31 cellular contexts compared by ENCODE assay signal in the genomic region with DNA sequence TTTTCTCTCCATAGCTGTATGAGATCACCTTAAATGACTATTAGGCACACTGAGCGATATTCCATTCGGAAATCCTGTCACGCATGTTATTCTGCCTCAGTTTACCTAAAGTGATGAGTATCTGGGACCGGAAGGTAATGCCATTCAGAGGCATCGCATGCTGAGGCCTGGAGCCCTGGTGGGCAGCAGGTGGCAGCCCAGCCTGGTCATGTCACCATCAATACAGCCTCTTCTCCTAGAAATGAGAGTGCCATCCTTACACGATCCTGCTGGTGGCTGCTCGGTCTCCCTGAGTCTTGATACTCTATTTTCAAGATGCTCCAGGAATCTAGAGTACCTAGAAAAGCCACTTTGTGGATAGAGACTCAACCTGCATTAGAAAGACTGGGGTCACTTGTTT.
DNase-seq lines count a peak whose midpoint lies in the region; ATAC-seq, FAIRE-seq and TF ChIP-seq lines count a peak whose summit lies in the region.
"Had no signal": no experiment of that assay in that cellular context is flagged by ENCODE, and none has a peak within 500 bp of the region (broad histone marks: within the 10 kb centered on the region; RNA-seq: fewer than 3 reads in every experiment).

No MANE protein-coding gene starts in this region.

- peaks cover 12% of the 10 kb centered on the region for H3K36me3 Mint-ChIP-seq in neural crest cell (ENCODE audit: low read depth)

- peaks cover 24% of the 10 kb centered on the region for H3K4me1 Mint-ChIP-seq in neural crest cell
- H3K4me1 Mint-ChIP-seq: activated naive CD4-positive, alpha-beta T cell treated with anti-CD3 and anti-CD28 coated beads, Interleukin-2, amount 10 ng/mL, durations not matched to agents 7 days and 5 days had no signal

- no peak for FAIRE-seq in GM12892 (lab: Jason Lieb, UNC)

- H3K27me3 Mint-ChIP-seq in neural crest cell (ENCODE audit: low read depth), result no peaks in the 10 kb centered on the region
- H3K27me3 Mint-ChIP-seq: activated CD4-positive, alpha-beta memory T cell treated with anti-CD3 and anti-CD28 coated beads for 36 hours; activated naive CD4-positive, alpha-beta T cell treated with anti-CD3 and anti-CD28 coated beads, Interleukin-2, amount 10 ng/mL, durations not matched to agents 7 days and 5 days; CD4-positive, alpha-beta T cell had no signal

- no peak overlapping the region for H3K4me3 Mint-ChIP-seq in neural crest cell
- H3K4me3 Mint-ChIP-seq: activated CD4-positive, alpha-beta memory T cell treated with anti-CD3 and anti-CD28 coated beads for 36 hours; activated naive CD4-positive, alpha-beta T cell treated with anti-CD3 and anti-CD28 coated beads, Interleukin-2, amount 10 ng/mL, durations not matched to agents 7 days and 5 days; activated T-helper 1 cell treated with anti-CD3 and anti-CD28 coated beads, Interleukin-12 subunit alpha, Interleukin-12 subunit beta, Interleukin-2, Interleukin-4 antibody, amounts not matched to agents 30 ng/mL and 10 ng/mL and 1 ng/mL, durations not matched to agents 14 hours and 24 hours and 36 hours; CD4-positive, alpha-beta T cell; GM23338; natural killer cell; stimulated activated effector memory CD8-positive, alpha-beta T cell treated with anti-CD3 and anti-CD28 coated beads, Interleukin-12 subunit alpha, Interleukin-12 subunit beta, amount 100 ng/mL, for 72 hours had no signal

- peaks cover 7% of the 10 kb centered on the region for H3K4me1 ChIP-seq in BE2C
- H3K4me1 ChIP-seq: heart right ventricle, upper lobe of left lung had no signal

- TF ChIP-seq CTCF in BE2C (IDR thresholded peaks at IDR 0.05; ENCODE audit: low read depth, low read length) (peak; percentile 35), neural crest cell (conservative IDR thresholded peaks at IDR 0.05) (no peak)

- no peak for TF ChIP-seq POLR2A in GM12892 (IDR thresholded peaks at IDR 0.05; ENCODE audit: low read depth, low read length)

- peak overlapping the region; percentile 79 for H3K27ac ChIP-seq in caudate nucleus (ENCODE audit: low read depth, low read length)
- H3K27ac ChIP-seq: cardiac muscle cell, heart right ventricle, ovary, PC-9, upper lobe of left lung had no signal

- no peaks in the 10 kb centered on the region for H3K9me3 ChIP-seq in BE2C
- H3K9me3 ChIP-seq: heart right ventricle, ovary, upper lobe of left lung had no signal

- H3K27ac Mint-ChIP-seq in neural crest cell (ENCODE audit: unreplicated experiment), result peak overlapping the region; percentile 54
- H3K27ac Mint-ChIP-seq: activated CD4-positive, alpha-beta memory T cell treated with anti-CD3 and anti-CD28 coated beads for 36 hours; activated naive CD4-positive, alpha-beta T cell treated with anti-CD3 and anti-CD28 coated beads, Interleukin-2, amount 10 ng/mL, durations not matched to agents 7 days and 5 days; activated T-helper 1 cell treated with anti-CD3 and anti-CD28 coated beads, Interleukin-12 subunit alpha, Interleukin-12 subunit beta, Interleukin-2, Interleukin-4 antibody, amounts not matched to agents 30 ng/mL and 10 ng/mL and 1 ng/mL, durations not matched to agents 14 hours and 24 hours and 36 hours; CD4-positive, alpha-beta T cell; GM23338; natural killer cell; stimulated activated effector memory CD8-positive, alpha-beta T cell treated with anti-CD3 and anti-CD28 coated beads, Interleukin-12 subunit alpha, Interleukin-12 subunit beta, amount 100 ng/mL, for 72 hours had no signal

- H3K36me3 ChIP-seq in BE2C, result no peaks in the 10 kb centered on the region
- H3K36me3 ChIP-seq: cardiac muscle cell, ovary had no signal

- ATAC-seq in left lobe of liver, result no peak
- ATAC-seq: activated CD4-positive, CD25-positive, alpha-beta regulatory T cell treated with anti-CD3 and anti-CD28 coated beads, Interleukin-2, amount 50 U/mL, for 24 hours; heart right ventricle; natural killer cell; Right ventricle myocardium inferior; stimulated activated effector memory CD8-positive, alpha-beta T cell treated with anti-CD3 and anti-CD28 coated beads, Interleukin-12 subunit alpha, Interleukin-12 subunit beta, amount 100 ng/mL, for 72 hours had no signal

- DNase-seq in BE2C, result no peak
- peak; percentile 57 for DNase-seq in G401 (ENCODE audit: low spot score)
- DNase-seq in caudate nucleus (lab: John Stamatoyannopoulos, UW), result peak in 8 of 61 donors; percentile 4 to 41 (median 14)
- DNase-seq in neural crest cell (ENCODE audit: low read depth, low spot score), result no peak
- DNase-seq in GM12892 (ENCODE audit: insufficient read length), result no peak
- DNase-seq in activated CD4-positive, alpha-beta T cell treated with anti-CD3 and anti-CD28 coated beads, Interleukin-2, amount 50 U/mL, for 4 hours, result no peak
- DNase-seq in left lobe of liver (ENCODE audit: low spot score), result no peak
- DNase-seq: activated CD4-positive, alpha-beta memory T cell treated with anti-CD3 and anti-CD28 coated beads for 36 hours; activated CD8-positive, alpha-beta memory T cell treated with anti-CD3 and anti-CD28 coated beads, Interleukin-2, amount 50 U/mL, for 4 hours; activated naive CD4-positive, alpha-beta T cell treated with anti-CD3 and anti-CD28 coated beads, Interleukin-2, amount 10 ng/mL, durations not matched to agents 7 days and 5 days; CD4-positive, alpha-beta T cell; dermis blood vessel endothelial cell; foreskin melanocyte; heart right ventricle; Kasumi-1; MV-4-11; natural killer cell; NCI-H187; ovary; PC-9; stimulated activated CD4-positive, alpha-beta T cell treated with anti-CD3 and anti-CD28 coated beads, Interleukin-15, amount 100 ng/mL, for 24 hours; stimulated activated CD4-positive, alpha-beta T cell treated with anti-CD3 and anti-CD28 coated beads, Interleukin-4, amount 100 ng/mL, for 4 hours; T-helper 2 cell; upper lobe of left lung had no signal

- no peaks in the 10 kb centered on the region for H3K27me3 ChIP-seq in BE2C
- H3K27me3 ChIP-seq: cardiac muscle cell, heart right ventricle, ovary, upper lobe of left lung had no signal

- H3K9me3 Mint-ChIP-seq in neural crest cell, result no peaks in the 10 kb centered on the region
- H3K9me3 Mint-ChIP-seq: activated CD4-positive, alpha-beta memory T cell treated with anti-CD3 and anti-CD28 coated beads for 36 hours; CD4-positive, alpha-beta T cell; GM23338; natural killer cell; stimulated activated effector memory CD8-positive, alpha-beta T cell treated with anti-CD3 and anti-CD28 coated beads, Interleukin-12 subunit alpha, Interleukin-12 subunit beta, amount 100 ng/mL, for 72 hours had no signal

- in situ Hi-C loops in G401 (cut with HindIII; ENCODE audit: low sequenced_read_pairs), result no loop called here

- H3K4me3 ChIP-seq in BE2C (ENCODE audit: low read depth, low read length), result peak overlapping the region; percentile 57
- H3K4me3 ChIP-seq: cardiac muscle cell, GM23338, heart right ventricle, lung, ovary, PC-9, upper lobe of left lung had no signal
